ENCODE assay signal across 12 cellular contexts in the genomic region with DNA sequence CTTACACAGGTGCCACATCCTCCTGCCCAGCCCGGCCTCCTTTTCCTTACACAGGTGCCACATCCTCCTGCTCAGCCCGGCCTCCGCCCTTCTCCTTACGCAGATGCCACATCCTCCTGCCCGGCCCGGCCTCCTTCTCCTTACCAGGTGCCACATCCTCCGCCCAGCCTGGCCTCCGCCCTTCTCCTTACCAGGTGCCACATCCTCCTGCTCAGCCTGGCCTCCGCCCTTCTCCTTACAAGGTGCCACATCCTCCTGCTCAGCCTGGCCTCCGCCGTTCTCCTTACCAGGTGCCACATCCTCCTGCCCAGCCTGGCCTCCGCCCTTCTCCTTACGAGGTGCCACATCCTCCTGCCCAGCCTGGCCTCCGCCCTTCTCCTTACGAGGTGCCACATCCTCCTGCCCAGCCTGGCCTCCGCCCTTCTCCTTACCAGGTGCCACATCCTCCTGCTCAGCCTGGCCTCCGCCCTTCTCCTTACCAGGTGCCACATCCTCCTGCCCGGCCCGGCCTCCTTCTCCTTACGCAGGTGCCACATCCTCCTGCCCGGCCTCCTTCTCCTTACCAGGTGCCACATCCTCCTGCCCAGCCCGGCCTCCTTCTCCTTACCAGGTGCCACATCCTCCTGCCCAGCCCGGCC. TPM values are rescaled to one million over a fixed set of nuclear protein-coding genes. Genes with fewer than 3 reads are reported as not detected.
A peak's percentile ranks its signal among the peaks of the same experiment; 100 is the strongest.
DNase-seq lines count a peak whose midpoint lies in the region; ATAC-seq, FAIRE-seq and TF ChIP-seq lines count a peak whose summit lies in the region.
"Not testable (repeated sequence)": the region's sequence is repeated elsewhere in the genome, so short reads cannot be mapped to it uniquely, and the experiment has no call there.
"Had no signal": no experiment of that assay in that cellular context is flagged by ENCODE, and none has a peak within 500 bp of the region (broad histone marks: within the 10 kb centered on the region; RNA-seq: fewer than 3 reads in every experiment).

No MANE protein-coding gene starts in this region.

- not testable (repeated sequence) for ATAC-seq in effector memory CD8-positive, alpha-beta T cell (replicated peaks); mucosa of descending colon; natural killer cell treated with Interleukin-12 subunit alpha and Interleukin-12 subunit beta and Interleukin-15 and Interleukin-18, amount 100 ng/mL, for 72 hours

- not testable (repeated sequence) for H3K36me3 ChIP-seq in mucosa of descending colon (ENCODE audit: low read depth); spleen

- POLR2A ChIA-PET in activated CD4-positive, alpha-beta T cell treated with anti-CD3 and anti-CD28 coated beads, Interleukin-2, amount 10 ng/mL, durations not matched to agents 7 days and 5 days (lab: Charles Lee), result not testable (repeated sequence)

- not testable (repeated sequence) for BruUV-seq in Calu3 (replicated peaks; lab: Mats Ljungman, UMichigan)

- H3K9me3 Mint-ChIP-seq in Calu3 (ENCODE audit: low read depth, unreplicated experiment); activated CD4-positive, alpha-beta T cell treated with anti-CD3 and anti-CD28 coated beads, Interleukin-2, amount 10 ng/mL, durations not matched to agents 7 days and 5 days; chondrocyte (ENCODE audit: low read depth); effector memory CD8-positive, alpha-beta T cell; natural killer cell treated with Interleukin-12 subunit alpha and Interleukin-12 subunit beta and Interleukin-15 and Interleukin-18, amount 100 ng/mL, for 72 hours: not testable (repeated sequence)

- DNase-seq in Calu3; activated CD4-positive, alpha-beta T cell treated with anti-CD3 and anti-CD28 coated beads, Interleukin-2, amount 10 ng/mL, durations not matched to agents 7 days and 5 days; effector memory CD8-positive, alpha-beta T cell; urothelium cell line (ENCODE audit: low spot score): not testable (repeated sequence)
- DNase-seq in chondrocyte (ENCODE audit: low spot score) (peak; percentile 52), mucosa of descending colon (peak; percentile 59 to 87 (median 86)), spleen (peak; percentile 55)
- peak; percentile 2 for DNase-seq in natural killer cell treated with Interleukin-12 subunit alpha and Interleukin-12 subunit beta and Interleukin-15 and Interleukin-18, amount 100 ng/mL, for 72 hours (ENCODE audit: low spot score)

- not testable (repeated sequence) for TF ChIP-seq CTCF in Calu3 (IDR thresholded peaks at IDR 0.05; ENCODE audit: unreplicated experiment); chondrocyte (IDR thresholded peaks at IDR 0.05); mucosa of descending colon (IDR thresholded peaks at IDR 0.05); spleen (IDR thresholded peaks at IDR 0.05 in 8 of 11, conservative IDR thresholded peaks at IDR 0.05 in 3 of 11)

- peaks cover 0 to 52% (median 0%) of the 10 kb centered on the region in 7 donors for H3K27me3 ChIP-seq in spleen (replicated peaks in 1 of 7)

- intact Hi-C loops in Calu3 (cut with micrococcal nuclease; ENCODE audit: unreplicated experiment); mucosa of descending colon (cut with DNase I, micrococcal nuclease); spleen (cut with DNase I; ENCODE audit: low total_unique reads): not testable (repeated sequence)

- TF ChIP-seq POLR2A in spleen (IDR thresholded peaks at IDR 0.05), result not testable (repeated sequence)

- WGBS in spleen, 5 donors, result 84 to 89% (median 88%) methylated on average over 20 to 23 of the region's 23 CpGs

- not testable (repeated sequence) for H3K4me3 ChIP-seq in mucosa of descending colon, spleen

- H3K4me1 Mint-ChIP-seq in Calu3 (ENCODE audit: low read depth, unreplicated experiment), result peaks cover 49% of the 10 kb centered on the region
- not testable (repeated sequence) for H3K4me1 Mint-ChIP-seq in activated CD4-positive, alpha-beta T cell treated with anti-CD3 and anti-CD28 coated beads, Interleukin-2, amount 10 ng/mL, durations not matched to agents 7 days and 5 days; chondrocyte (ENCODE audit: low read depth); effector memory CD8-positive, alpha-beta T cell (ENCODE audit: low read depth in 2 of 2)
- peaks cover 0 to 14% of the 10 kb centered on the region in 2 donors for H3K4me1 Mint-ChIP-seq in natural killer cell treated with Interleukin-12 subunit alpha and Interleukin-12 subunit beta and Interleukin-15 and Interleukin-18, amount 100 ng/mL, for 72 hours (ENCODE audit: low read depth in 2 of 2)

- not testable (repeated sequence) for H3K27me3 Mint-ChIP-seq in Calu3 (ENCODE audit: unreplicated experiment); activated CD4-positive, alpha-beta T cell treated with anti-CD3 and anti-CD28 coated beads, Interleukin-2, amount 10 ng/mL, durations not matched to agents 7 days and 5 days; natural killer cell treated with Interleukin-12 subunit alpha and Interleukin-12 subunit beta and Interleukin-15 and Interleukin-18, amount 100 ng/mL, for 72 hours
- peaks cover 17% of the 10 kb centered on the region for H3K27me3 Mint-ChIP-seq in chondrocyte (ENCODE audit: low read depth)
- peaks cover 4 to 22% of the 10 kb centered on the region in 2 donors for H3K27me3 Mint-ChIP-seq in effector memory CD8-positive, alpha-beta T cell

- CTCF ChIA-PET in Calu3 (lab: Charles Lee); activated CD4-positive, alpha-beta T cell treated with anti-CD3 and anti-CD28 coated beads, Interleukin-2, amount 10 ng/mL, durations not matched to agents 7 days and 5 days (lab: Charles Lee): not testable (repeated sequence)

- H3K27ac Mint-ChIP-seq in Calu3 (ENCODE audit: unreplicated experiment), result peak overlapping the region; percentile 81
- peak overlapping the region; percentile 50 for H3K27ac Mint-ChIP-seq in activated CD4-positive, alpha-beta T cell treated with anti-CD3 and anti-CD28 coated beads, Interleukin-2, amount 10 ng/mL, durations not matched to agents 7 days and 5 days
- not testable (repeated sequence) for H3K27ac Mint-ChIP-seq in chondrocyte (ENCODE audit: unreplicated experiment); natural killer cell treated with Interleukin-12 subunit alpha and Interleukin-12 subunit beta and Interleukin-15 and Interleukin-18, amount 100 ng/mL, for 72 hours
- H3K27ac Mint-ChIP-seq in effector memory CD8-positive, alpha-beta T cell, result peak overlapping the region; percentile 47 to 67

- peak; percentile 65 for FAIRE-seq in urothelium cell line (lab: Jason Lieb, UNC)

- not testable (repeated sequence) for H3K27ac ChIP-seq in spleen

- H3K4me1 ChIP-seq in mucosa of descending colon (ENCODE audit: low read depth); spleen: not testable (repeated sequence)

- H3K36me3 Mint-ChIP-seq in Calu3 (ENCODE audit: insufficient read depth, unreplicated experiment); activated CD4-positive, alpha-beta T cell treated with anti-CD3 and anti-CD28 coated beads, Interleukin-2, amount 10 ng/mL, durations not matched to agents 7 days and 5 days (ENCODE audit: low read depth); chondrocyte (ENCODE audit: low read depth); effector memory CD8-positive, alpha-beta T cell (ENCODE audit: insufficient read depth); natural killer cell treated with Interleukin-12 subunit alpha and Interleukin-12 subunit beta and Interleukin-15 and Interleukin-18, amount 100 ng/mL, for 72 hours: not testable (repeated sequence)

- H3K9me3 ChIP-seq in mucosa of descending colon, spleen: not testable (repeated sequence)

- H3K4me3 Mint-ChIP-seq in Calu3 (ENCODE audit: low read depth, unreplicated experiment); activated CD4-positive, alpha-beta T cell treated with anti-CD3 and anti-CD28 coated beads, Interleukin-2, amount 10 ng/mL, durations not matched to agents 7 days and 5 days; chondrocyte (ENCODE audit: unreplicated experiment); effector memory CD8-positive, alpha-beta T cell; natural killer cell treated with Interleukin-12 subunit alpha and Interleukin-12 subunit beta and Interleukin-15 and Interleukin-18, amount 100 ng/mL, for 72 hours: not testable (repeated sequence)

RNA-seq across cellular contexts. Expression of a gene that starts 4.7 kb away (rescaled TPM):
- 3.6 and 4.6 TPM in 2 replicates for total RNA-seq in Calu3 (2022)
- total RNA-seq in activated CD4-positive, alpha-beta T cell treated with anti-CD3 and anti-CD28 coated beads, Interleukin-2, amount 10 ng/mL, durations not matched to agents 7 days and 5 days, result under 1 TPM; under 0.01 to 0.15 TPM
- total RNA-seq in chondrocyte, result not detected in 3 replicates
- 100 to 1,000 TPM; 170 to 415 (median 318) TPM for total RNA-seq in mucosa of descending colon
- total RNA-seq in natural killer cell treated with Interleukin-12 subunit alpha and Interleukin-12 subunit beta and Interleukin-15 and Interleukin-18, amount 100 ng/mL, for 72 hours, result under 1 TPM; 0.19 to 0.28 TPM
- total RNA-seq in spleen, result not detected
- under 1 TPM in 2 of 3 donors, not detected in 1; 0.02 to 0.03 TPM for polyA plus RNA-seq in spleen
- total RNA-seq: CD4-positive, CD25-positive, alpha-beta regulatory T cell; CD8-positive, alpha-beta T cell; GM23248 had no signal
- polyA plus RNA-seq: AG04450; CD4-positive, CD25-positive, alpha-beta regulatory T cell; GM23248 had no signal

Comparison
In these comparisons a context has a peak if more than half of its experiments do, and no peak if none do; other contexts are left out.
1. RNA of a gene that starts 4.7 kb away (total RNA-seq): 170 to 415 TPM in mucosa of descending colon; 3.6 to 4.6 TPM in Calu3, 0.19 to 0.28 TPM in natural killer cell treated with Interleukin-12 subunit alpha and Interleukin-12 subunit beta and Interleukin-15 and Interleukin-18, amount 100 ng/mL, for 72 hours, under 0.01 to 0.15 TPM in activated CD4-positive, alpha-beta T cell treated with anti-CD3 and anti-CD28 coated beads, Interleukin-2, amount 10 ng/mL, durations not matched to agents 7 days and 5 days, not detected in chondrocyte and not detected in spleen; every median in the first group is over 10 times any median in the second.